ENCODE assay signal across 15 cellular contexts in the genomic region with DNA sequence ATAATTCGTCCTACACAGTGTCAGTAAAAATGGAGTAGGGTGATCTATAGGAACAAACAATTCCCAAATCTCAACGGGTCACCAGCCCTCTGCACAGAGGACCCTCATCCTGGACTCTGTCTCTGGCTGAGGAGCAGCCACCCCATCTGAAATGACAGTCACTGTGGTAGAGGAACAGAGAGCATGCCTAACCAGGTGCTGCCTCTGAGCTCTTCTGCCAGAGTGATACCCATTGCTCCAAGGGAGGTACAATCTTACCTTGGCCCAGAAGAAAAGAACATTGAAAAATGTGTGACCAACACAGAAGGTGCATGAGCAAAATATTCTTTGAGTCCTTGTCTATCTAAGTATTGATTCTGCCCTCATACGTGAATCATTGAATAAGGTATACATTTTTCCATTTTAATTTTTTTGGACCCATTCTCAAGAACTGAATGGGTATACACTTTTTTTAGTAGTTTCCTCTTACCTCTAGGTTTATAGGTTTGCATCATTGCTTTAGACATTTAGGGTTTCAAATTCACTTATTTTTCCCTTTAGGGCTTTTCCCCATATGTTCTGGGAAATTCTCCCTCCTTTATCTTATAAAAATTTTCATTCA. TPM values are rescaled to one million over a fixed set of nuclear protein-coding genes. Genes with fewer than 3 reads are reported as not detected.
A peak's percentile ranks its signal among the peaks of the same experiment; 100 is the strongest.
DNase-seq lines count a peak whose midpoint lies in the region; ATAC-seq and TF ChIP-seq lines count a peak whose summit lies in the region.
"Had no signal": no experiment of that assay in that cellular context is flagged by ENCODE, and none has a peak within 500 bp of the region (broad histone marks: within the 10 kb centered on the region; RNA-seq: fewer than 3 reads in every experiment).

No MANE protein-coding gene starts in this region.

- H3K27me3 ChIP-seq in CD4-positive, CD25-positive, alpha-beta regulatory T cell (ENCODE audit: control insufficient read depth, insufficient read depth, low read length) = no peaks in the 10 kb centered on the region
- H3K27me3 ChIP-seq in SU-DHL-6 (ENCODE audit: low read length) = no peaks in the 10 kb centered on the region
- H3K27me3 ChIP-seq in GM23338 (ENCODE audit: insufficient read depth) = no peaks in the 10 kb centered on the region

- peaks cover 70% of the 10 kb centered on the region for H3K79me2 ChIP-seq in SU-DHL-6 (ENCODE audit: insufficient read depth, low read length)
- no peaks in the 10 kb centered on the region for H3K79me2 ChIP-seq in GM23338 (replicated peaks; ENCODE audit: insufficient read depth)

- peak overlapping the region in 3 of 4 donors; percentile 3 to 32 (median 7) for H3K4me3 Mint-ChIP-seq in CD4-positive, CD25-positive, alpha-beta regulatory T cell
- H3K4me3 Mint-ChIP-seq in GM23338 = no peak overlapping the region
- no peak overlapping the region for H3K4me3 Mint-ChIP-seq in glutamatergic neuron (ENCODE audit: unreplicated experiment)
- H3K4me3 Mint-ChIP-seq: activated naive CD4-positive, alpha-beta T cell treated with anti-CD3 and anti-CD28 coated beads, Interleukin-2, amount 50 U/mL, for 24 hours; mesothelial cell of epicardium had no signal

- H3K36me3 Mint-ChIP-seq in CD4-positive, CD25-positive, alpha-beta regulatory T cell = peaks cover 67% of the 10 kb centered on the region
- H3K36me3 Mint-ChIP-seq in GM23338 (ENCODE audit: low read depth) (peaks cover 17% of the 10 kb centered on the region), glutamatergic neuron (ENCODE audit: unreplicated experiment) (peaks cover 5% of the 10 kb centered on the region)

- H3K4me1 ChIP-seq in CD4-positive, CD25-positive, alpha-beta regulatory T cell (ENCODE audit: control insufficient read depth, insufficient read depth, low read length, poor library complexity, severe bottlenecking) = peaks cover 18% of the 10 kb centered on the region
- H3K4me1 ChIP-seq in GM23338 (ENCODE audit: insufficient read depth) = 0 out of 2 replicates have a peak, but pooled peaks cover 8% of the 10 kb centered on the region

- H3K9me3 Mint-ChIP-seq in CD4-positive, CD25-positive, alpha-beta regulatory T cell = peaks cover 3 to 17% (median 6%) of the 10 kb centered on the region in 7 donors
- peaks cover 19% of the 10 kb centered on the region for H3K9me3 Mint-ChIP-seq in GM23338
- peaks cover 4% of the 10 kb centered on the region for H3K9me3 Mint-ChIP-seq in glutamatergic neuron (ENCODE audit: unreplicated experiment)

- no peak overlapping the region for H3K27ac Mint-ChIP-seq in CD4-positive, CD25-positive, alpha-beta regulatory T cell
- no peak overlapping the region for H3K27ac Mint-ChIP-seq in GM23338
- no peak overlapping the region for H3K27ac Mint-ChIP-seq in glutamatergic neuron (ENCODE audit: unreplicated experiment)
- H3K27ac Mint-ChIP-seq: activated naive CD4-positive, alpha-beta T cell treated with anti-CD3 and anti-CD28 coated beads, Interleukin-2, amount 50 U/mL, for 24 hours; mesothelial cell of epicardium; progenitor cell of endocrine pancreas had no signal

- peak overlapping the region; percentile 13 for H3K4me3 ChIP-seq in CD4-positive, CD25-positive, alpha-beta regulatory T cell (ENCODE audit: low read depth, low read length)
- no peak overlapping the region for H3K4me3 ChIP-seq in SU-DHL-6 (ENCODE audit: insufficient read depth, low read length, poor library complexity, severe bottlenecking)
- H3K4me3 ChIP-seq in GM23338 = no peak overlapping the region

- H3K9me3 ChIP-seq in CD4-positive, CD25-positive, alpha-beta regulatory T cell (ENCODE audit: control insufficient read depth in 2 of 2, low read length in 2 of 2) = peaks cover 12 to 14% of the 10 kb centered on the region in 2 experiments
- H3K9me3 ChIP-seq in SU-DHL-6 (ENCODE audit: insufficient read depth, low read length) = peaks cover 9% of the 10 kb centered on the region; the same call in 1 of the 2 replicates

- peak overlapping the region; percentile 46 for H3K9ac ChIP-seq in SU-DHL-6 (ENCODE audit: low read length)
- H3K9ac ChIP-seq: KMS-11 had no signal

- H3K4me2 ChIP-seq in SU-DHL-6 (ENCODE audit: low read depth, low read length, poor library complexity, severe bottlenecking) (peak overlapping the region; percentile 89), GM23338 (no peak overlapping the region)
- H3K4me2 ChIP-seq: KMS-11 had no signal

- H3K9me2 ChIP-seq in SU-DHL-6 (replicated peaks; ENCODE audit: insufficient read depth, low read length) (no peaks in the 10 kb centered on the region), GM23338 (ENCODE audit: insufficient read depth) (0 out of 2 replicates have a peak, but pooled peaks cover 4% of the 10 kb centered on the region)

- TF ChIP-seq CTCF in SU-DHL-6 (IDR thresholded peaks at IDR 0.05; ENCODE audit: insufficient read depth, low read length, poor library complexity, severe bottlenecking) (no peak), GM23338 (conservative IDR thresholded peaks at IDR 0.05; ENCODE audit: low read depth in 2 of 2) (no peak), glutamatergic neuron (IDR thresholded peaks at IDR 0.05; ENCODE audit: partially characterized antibody, unreplicated experiment) (no peak)

- peaks cover 46% of the 10 kb centered on the region for H3K36me3 ChIP-seq in CD4-positive, CD25-positive, alpha-beta regulatory T cell (ENCODE audit: control insufficient read depth, insufficient read depth, low read length)
- H3K36me3 ChIP-seq in SU-DHL-6 (ENCODE audit: low read length) (peaks cover 50% of the 10 kb centered on the region), GM23338 (ENCODE audit: insufficient read depth) (no peaks in the 10 kb centered on the region)

- no peak overlapping the region for H3K27ac ChIP-seq in CD4-positive, CD25-positive, alpha-beta regulatory T cell (ENCODE audit: insufficient read depth, low read length, poor library complexity, severe bottlenecking)
- H3K27ac ChIP-seq in SU-DHL-6 (ENCODE audit: low read depth, low read length) (peak overlapping the region; percentile 98), GM23338 (ENCODE audit: low read depth) (no peak overlapping the region)
- H3K27ac ChIP-seq: KMS-11 had no signal

- H3K27me3 Mint-ChIP-seq in CD4-positive, CD25-positive, alpha-beta regulatory T cell = no peaks in the 10 kb centered on the region
- H3K27me3 Mint-ChIP-seq in GM23338 (ENCODE audit: insufficient read depth, low read depth, poor library complexity) (peaks cover 5% of the 10 kb centered on the region), glutamatergic neuron (ENCODE audit: unreplicated experiment) (no peaks in the 10 kb centered on the region)
- H3K27me3 Mint-ChIP-seq: activated naive CD4-positive, alpha-beta T cell treated with anti-CD3 and anti-CD28 coated beads, Interleukin-2, amount 50 U/mL, for 24 hours; progenitor cell of endocrine pancreas had no signal

- H4K20me1 ChIP-seq in SU-DHL-6 (ENCODE audit: low read depth, low read length) (no peaks in the 10 kb centered on the region), GM23338 (replicated peaks; ENCODE audit: insufficient read depth) (no peaks in the 10 kb centered on the region)

- H3F3A ChIP-seq in SU-DHL-6 (ENCODE audit: insufficient read depth) = peaks cover 39% of the 10 kb centered on the region
- H3F3A ChIP-seq in GM23338 (replicated peaks; ENCODE audit: low read depth) = no peaks in the 10 kb centered on the region

- peaks cover 33 to 55% (median 41%) of the 10 kb centered on the region in 4 donors for H3K4me1 Mint-ChIP-seq in CD4-positive, CD25-positive, alpha-beta regulatory T cell
- peaks cover 9% of the 10 kb centered on the region; the same call in 2 of the 3 replicates for H3K4me1 Mint-ChIP-seq in GM23338
- no peaks in the 10 kb centered on the region for H3K4me1 Mint-ChIP-seq in glutamatergic neuron (ENCODE audit: low read depth, unreplicated experiment)

- no peak for ATAC-seq in CD4-positive, CD25-positive, alpha-beta regulatory T cell (ENCODE audit: low read depth in 2 of 2)
- peak; percentile 60 for ATAC-seq in GM18907 (IDR thresholded peaks at IDR 0.05; ENCODE audit: unreplicated experiment)
- ATAC-seq in HG02678 (IDR thresholded peaks at IDR 0.05; ENCODE audit: unreplicated experiment) = peak; percentile 61
- ATAC-seq in GM23338 = no peak
- ATAC-seq: esophagus mucosa, SK-N-SH treated with all-trans-retinoic acid at 6 μM for 48 hours had no signal

- no peak for DNase-seq in CD4-positive, CD25-positive, alpha-beta regulatory T cell
- DNase-seq in NCI-H82 (lab: John Stamatoyannopoulos, UW) = no peak
- DNase-seq in Ammon's horn (ENCODE audit: low spot score) = no peak
- no peak for DNase-seq in GM23338 (ENCODE audit: low spot score)
- DNase-seq in glutamatergic neuron = no peak
- DNase-seq: NCI-H1694 treated with DMSO at 0.1 percent for 48 hours had no signal

- H2AFZ ChIP-seq in SU-DHL-6 (ENCODE audit: low read depth, low read length, severe bottlenecking) (no peak overlapping the region), GM23338 (no peak overlapping the region)

TF ChIP-seq in GM23338, 12 proteins besides CTCF, POLR2A, EP300 and RAD21:
- TF ChIP-seq NANOG (IDR thresholded peaks at IDR 0.05; ENCODE audit: borderline replicate concordance) (no peak), EZH2 (IDR thresholded peaks at IDR 0.05; ENCODE audit: low read depth, unreplicated experiment) (no peak), ZNF331 (CRISPR knock-in tag; IDR thresholded peaks at IDR 0.05; ENCODE audit: low read depth) (no peak), EZH2phosphoT487 (IDR thresholded peaks at IDR 0.05; ENCODE audit: unreplicated experiment) (no peak), POLR2AphosphoS5 (IDR thresholded peaks at IDR 0.05; ENCODE audit: low read depth) (no peak)

RNA-seq across cellular contexts. Expression of a gene that starts 8.7 kb away (rescaled TPM):
- 100 TPM for total RNA-seq in CD4-positive, CD25-positive, alpha-beta regulatory T cell
- 10 to 100 TPM; 22.4 to 35.4 (median 28.2) TPM for polyA plus RNA-seq in CD4-positive, CD25-positive, alpha-beta regulatory T cell
- total RNA-seq in GM23338 (2014; rRNA removed; shearing (Covaris generic)) = 0.24 and 0.39 TPM in 2 replicates
- 0.54 and 0.70 TPM in 2 replicates for polyA plus RNA-seq in GM23338 (2016; fragmentation: Nextera tagmentation; extraction: Ambion mirVana)
- not detected for total RNA-seq in glutamatergic neuron (ENCODE audit: unreplicated experiment)

RNA-seq across cellular contexts. Expression of a gene that starts 14.4 kb away (rescaled TPM):
- 118 TPM for total RNA-seq in CD4-positive, CD25-positive, alpha-beta regulatory T cell
- polyA plus RNA-seq in CD4-positive, CD25-positive, alpha-beta regulatory T cell = 100 to 1,000 TPM in 1 of 4 donors, 10 to 100 TPM in 3; 74.5 to 131 (median 87.1) TPM
- 1.1 and 2.3 TPM in 2 replicates for total RNA-seq in GM23338 (2014; rRNA removed; shearing (Covaris generic))
- polyA plus RNA-seq in GM23338 (2016; fragmentation: Nextera tagmentation; extraction: Ambion mirVana) = 4.6 and 8.2 TPM in 2 replicates
- 1.3 TPM for total RNA-seq in glutamatergic neuron (ENCODE audit: unreplicated experiment)

Comparison
In these comparisons a context has a peak if more than half of its experiments do, and no peak if none do; other contexts are left out.
1. ATAC-seq: peak in GM18907 (single experiment) and HG02678 (single experiment); none in CD4-positive, CD25-positive, alpha-beta regulatory T cell (0 of 2) and GM23338 (single experiment).
2. H3K4me3 Mint-ChIP-seq: peak in CD4-positive, CD25-positive, alpha-beta regulatory T cell (3 of 4); none in GM23338 (single experiment) and glutamatergic neuron (single experiment).
3. RNA of a gene that starts 8.7 kb away (total RNA-seq): 100 TPM in CD4-positive, CD25-positive, alpha-beta regulatory T cell (single experiment); 0.24 to 0.39 TPM in GM23338 and not detected in glutamatergic neuron (single experiment); every median in the first group is over 10 times any median in the second.
4. RNA of a gene that starts 14.4 kb away (total RNA-seq): 118 TPM in CD4-positive, CD25-positive, alpha-beta regulatory T cell (single experiment); 1.1 to 2.3 TPM in GM23338 and 1.3 TPM in glutamatergic neuron (single experiment); every median in the first group is over 10 times any median in the second.